ENCODE assay signal across 11 cellular contexts in genomic region chr17:77602062-77602746, GRCh38.
DNase-seq lines count a peak whose midpoint lies in the region; ATAC-seq, FAIRE-seq and TF ChIP-seq lines count a peak whose summit lies in the region.
"Had no signal": no experiment of that assay in that cellular context is flagged by ENCODE, and none has a peak within 500 bp of the region (broad histone marks: within the 10 kb centered on the region; RNA-seq: fewer than 3 reads in every experiment).

No MANE protein-coding gene starts in this region.

- no peaks in the 10 kb centered on the region for H3K36me3 Mint-ChIP-seq in T-cell

- no peak for ATAC-seq in T-cell (replicated peaks in 1 of 4)

- no peaks in the 10 kb centered on the region for H3K9me3 Mint-ChIP-seq in T-cell

- FAIRE-seq in bronchial epithelial cell (lab: Jason Lieb, UNC) (peak; percentile 43), H54 (lab: Jason Lieb, UNC) (no peak)
- FAIRE-seq: G401.6, RCC 7860 had no signal

- CTCF ChIA-PET in T-cell (lab: Charles Lee): no interaction called here

- H3K36me3 ChIP-seq in bronchial epithelial cell (ENCODE audit: control insufficient read depth, insufficient read depth, low read length): no peaks in the 10 kb centered on the region

- no peak overlapping the region for H3K4me3 Mint-ChIP-seq in T-cell

- no peaks in the 10 kb centered on the region for H3K27me3 ChIP-seq in bronchial epithelial cell (ENCODE audit: control insufficient read depth, insufficient read depth, low read length)

- DNase-seq in HCEC 1CT: peak; percentile 64
- peak; percentile 68 for DNase-seq in bronchial epithelial cell (ENCODE audit: low read depth)
- peak; percentile 76 for DNase-seq in islet precursor cell
- peak; percentile 74 for DNase-seq in stromal cell of bone marrow (ENCODE audit: low read depth)
- DNase-seq in H54 (ENCODE audit: insufficient read length, low spot score): no peak
- DNase-seq in NCI-H2107 (lab: John Stamatoyannopoulos, UW): no peak
- no peak for DNase-seq in T-cell
- no peak for DNase-seq in DMS53 (lab: John Stamatoyannopoulos, UW)
- DNase-seq: stimulated activated CD4-positive, alpha-beta T cell treated with anti-CD3 and anti-CD28 coated beads, Interleukin-1b, Interleukin-23, amount 100 ng/mL, for 48 hours had no signal

- no peaks in the 10 kb centered on the region for H3K27me3 Mint-ChIP-seq in T-cell

- no peak for TF ChIP-seq POLR2A in H54 (IDR thresholded peaks at IDR 0.05; ENCODE audit: low read depth, low read length)

- no peak overlapping the region for H3K27ac Mint-ChIP-seq in T-cell

- H3K4me3 ChIP-seq in bronchial epithelial cell (ENCODE audit: low read depth, low read length): no peak overlapping the region

- POLR2A ChIA-PET in T-cell (lab: Charles Lee): no interaction called here

- H3K4me1 Mint-ChIP-seq in T-cell: no peaks in the 10 kb centered on the region

- TF ChIP-seq CTCF in bronchial epithelial cell (IDR thresholded peaks at IDR 0.05; ENCODE audit: insufficient read depth, low read length, severe bottlenecking): no peak

Comparison
In these comparisons a context has a peak if more than half of its experiments do, and no peak if none do; other contexts are left out.
1. DNase-seq: peak in HCEC 1CT (single experiment), bronchial epithelial cell (single experiment), islet precursor cell (single experiment) and stromal cell of bone marrow (single experiment); none in H54 (single experiment), NCI-H2107 (single experiment), T-cell (0 of 34) and DMS53 (single experiment).